In genomic region chr17:59652119-59652518, GRCh38 we compare ENCODE assay signal across 15 cellular contexts. TPM values are rescaled to one million over a fixed set of nuclear protein-coding genes. Genes with fewer than 3 reads are reported as not detected.
A peak's percentile ranks its signal among the peaks of the same experiment; 100 is the strongest.
DNase-seq lines count a peak whose midpoint lies in the region; ATAC-seq, FAIRE-seq and TF ChIP-seq lines count a peak whose summit lies in the region.
"Had no signal": no experiment of that assay in that cellular context is flagged by ENCODE, and none has a peak within 500 bp of the region (broad histone marks: within the 10 kb centered on the region; RNA-seq: fewer than 3 reads in every experiment).

No MANE protein-coding gene starts in this region.

- intact Hi-C loops in left cardiac atrium (cut with DNase I): no loop called here

- peak; percentile 20 for FAIRE-seq in H54 (lab: Jason Lieb, UNC)

- no peak for TF ChIP-seq CTCF in AG04450 (IDR thresholded peaks at IDR 0.05; ENCODE audit: low read depth, low read length)
- TF ChIP-seq CTCF in omental fat pad (IDR thresholded peaks at IDR 0.05): no peak

- POLR2A ChIA-PET in AG04450 (lab: Yijun Ruan, JAX): no interaction called here

- no peaks in the 10 kb centered on the region for H3K27me3 ChIP-seq in AG04450 (ENCODE audit: control insufficient read depth, insufficient read depth, low read length)
- H3K27me3 ChIP-seq: BLaER1, upper lobe of right lung had no signal

- no peak for TF ChIP-seq POLR2A in H54 (IDR thresholded peaks at IDR 0.05; ENCODE audit: low read depth, low read length)

- CTCF ChIA-PET in AG04450 (lab: Charles Lee): interaction anchor here (0.6 kb wide), 1 partner anchor 483 kb away, joined by 8 read pairs; no protein-coding TSS in a partner anchor

- H3K4me3 ChIP-seq in AG04450 (ENCODE audit: low read depth, low read length): no peak overlapping the region
- H3K4me3 ChIP-seq: BLaER1, upper lobe of right lung had no signal

- no peak for ATAC-seq in left cardiac atrium
- no peak for ATAC-seq in omental fat pad (ENCODE audit: low FRiP score)
- ATAC-seq: stimulated activated memory B cell treated with anti-CD40 and anti-IgM and Interleukin-4, amounts not matched to agents 10 μg/mL and 1 μg/mL and 100 μg/mL, for 72 hours; upper lobe of right lung had no signal

- H3K9me3 ChIP-seq in AG04450 (ENCODE audit: control insufficient read depth, insufficient read depth, low read length): peaks cover 5% of the 10 kb centered on the region
- H3K9me3 ChIP-seq: upper lobe of right lung had no signal

- peak; percentile 18 for DNase-seq in AG04450 (ENCODE audit: low read depth, low spot score)
- no peak for DNase-seq in H54 (ENCODE audit: insufficient read length, low spot score)
- DNase-seq in amniotic epithelial cell (ENCODE audit: low read depth): peak; percentile 84
- peak; percentile 24 for DNase-seq in fibroblast of the conjunctiva (ENCODE audit: low read depth)
- no peak for DNase-seq in NCI-H345 (lab: John Stamatoyannopoulos, UW)
- no peak for DNase-seq in left cardiac atrium
- no peak for DNase-seq in HT-29 (ENCODE audit: low spot score)
- DNase-seq in omental fat pad (ENCODE audit: low spot score): no peak
- DNase-seq: effector CD4-positive, alpha-beta T cell; NCI-H1105 treated with DMSO at 0.1 percent for 48 hours; SIG-M5; T1000; upper lobe of right lung had no signal

- H3K27ac ChIP-seq in AG04450 (ENCODE audit: low read depth, low read length): no peak overlapping the region
- H3K27ac ChIP-seq: BLaER1, upper lobe of right lung had no signal

RNA-seq across cellular contexts. Expression of gene CLTC, which starts 32.4 kb away (rescaled TPM):
- polyA plus RNA-seq in AG04450 (2011; rRNA removed): 376 and 441 TPM in 2 replicates
- polyA minus RNA-seq in AG04450 (2011; rRNA and poly(A)+ RNA removed): 646 and 947 TPM in 2 replicates
- total RNA-seq in left cardiac atrium: 100 to 1,000 TPM; 179 to 220 TPM
- 78.9 and 92.0 TPM in 2 replicates for total RNA-seq in HT-29 (2014; rRNA removed; shearing (Covaris generic))
- 100 to 1,000 TPM; 217 to 241 (median 230) TPM for total RNA-seq in omental fat pad

RNA-seq across cellular contexts. Expression of gene PTRH2, which starts 55.1 kb away (rescaled TPM):
- 56.0 and 56.1 TPM in 2 replicates for polyA plus RNA-seq in AG04450 (2011; rRNA removed)
- polyA minus RNA-seq in AG04450 (2011; rRNA and poly(A)+ RNA removed): 27.4 and 30.8 TPM in 2 replicates
- total RNA-seq in left cardiac atrium: 10 to 100 TPM; 10.1 to 15.4 TPM
- total RNA-seq in HT-29 (2014; rRNA removed; shearing (Covaris generic)): 36.4 and 38.9 TPM in 2 replicates
- 10 to 100 TPM; 28.1 to 80.0 (median 30.6) TPM for total RNA-seq in omental fat pad

RNA-seq across cellular contexts. Expression of gene VMP1, which starts 55.3 kb away (rescaled TPM):
- 174 and 196 TPM in 2 replicates for polyA plus RNA-seq in AG04450 (2011; rRNA removed)
- 301 and 430 TPM in 2 replicates for polyA minus RNA-seq in AG04450 (2011; rRNA and poly(A)+ RNA removed)
- 100 to 1,000 TPM in 1 of 2 donors, 10 to 100 TPM in 1; 82.1 to 123 TPM for total RNA-seq in left cardiac atrium
- 194 and 223 TPM in 2 replicates for total RNA-seq in HT-29 (2014; rRNA removed; shearing (Covaris generic))
- 100 to 1,000 TPM; 169 to 476 (median 278) TPM for total RNA-seq in omental fat pad

Comparison
In these comparisons a context has a peak if more than half of its experiments do, and no peak if none do; other contexts are left out.
1. DNase-seq: peak in AG04450 (single experiment), amniotic epithelial cell (single experiment) and fibroblast of the conjunctiva (single experiment); none in H54 (single experiment), NCI-H345 (single experiment), left cardiac atrium (single experiment), HT-29 (single experiment) and omental fat pad (single experiment).